In genomic region chr4:77800483-77801259, GRCh38 we compare ENCODE assay signal across 11 cellular contexts. TPM values are rescaled to one million over a fixed set of nuclear protein-coding genes. Genes with fewer than 3 reads are reported as not detected.
DNase-seq lines count a peak whose midpoint lies in the region; ATAC-seq and TF ChIP-seq lines count a peak whose summit lies in the region.
"Had no signal": no experiment of that assay in that cellular context is flagged by ENCODE, and none has a peak within 500 bp of the region (broad histone marks: within the 10 kb centered on the region; RNA-seq: fewer than 3 reads in every experiment).

No MANE protein-coding gene starts in this region.

- intact Hi-C loops in Right ventricle myocardium superior (cut with DNase I) = no loop called here
- intact Hi-C loops in aorta (cut with DNase I) = no loop called here

- peaks cover 38% of the 10 kb centered on the region for H3K4me1 Mint-ChIP-seq in memory B cell
- H3K4me1 Mint-ChIP-seq in nephron progenitor cell = peaks cover 13% of the 10 kb centered on the region

- H3K9me3 ChIP-seq in cardiac muscle cell (ENCODE audit: low read depth) (no peaks in the 10 kb centered on the region), aorta (ENCODE audit: control insufficient read depth, low read length) (no peaks in the 10 kb centered on the region)

- H3K27ac Mint-ChIP-seq in memory B cell (peak overlapping the region; percentile 43), nephron progenitor cell (no peak overlapping the region)

- H3K36me3 Mint-ChIP-seq in memory B cell = peaks cover 10% of the 10 kb centered on the region
- H3K36me3 Mint-ChIP-seq in nephron progenitor cell (ENCODE audit: low read depth) = peaks cover 8% of the 10 kb centered on the region

- ATAC-seq in Right ventricle myocardium superior (ENCODE audit: poor library complexity) = no peak
- peak; percentile 5 for ATAC-seq in memory B cell (ENCODE audit: low read depth)
- no peak for ATAC-seq in GM21576 (IDR thresholded peaks at IDR 0.05; ENCODE audit: unreplicated experiment)
- ATAC-seq in aorta (ENCODE audit: low FRiP score) = no peak
- ATAC-seq: HCT116 had no signal

- 46 to 51% methylated on average over 2 of the region's 2 CpGs for WGBS in aorta, 2 donors

- no peak overlapping the region for H3K4me3 ChIP-seq in cardiac muscle cell
- no peak overlapping the region for H3K4me3 ChIP-seq in cardiac fibroblast (replicated peaks in 1 of 2; ENCODE audit: low read depth in 2 of 2, low read length in 2 of 2)
- H3K4me3 ChIP-seq in aorta (ENCODE audit: low read length in 2 of 2) = no peak overlapping the region
- H3K4me3 ChIP-seq: PC-9 had no signal

- peak overlapping the region; percentile 24 for H3K4me3 Mint-ChIP-seq in memory B cell
- no peak overlapping the region for H3K4me3 Mint-ChIP-seq in nephron progenitor cell

- H3K27ac ChIP-seq in cardiac muscle cell (peak overlapping the region; percentile 51), aorta (ENCODE audit: low read depth in 1 of 2, low read length in 2 of 2) (peak overlapping the region in 1 of 2 donors; percentile 57)
- H3K27ac ChIP-seq: PC-9 had no signal

- DNase-seq in cardiac muscle cell (ENCODE audit: low read depth in 1 of 2, low spot score in 1 of 2) = peak in 1 of 2 donors; percentile 30
- DNase-seq in Right ventricle myocardium superior = no peak
- DNase-seq in cardiac fibroblast (ENCODE audit: low read depth in 2 of 2) = peak; percentile 42 to 54
- no peak for DNase-seq in memory B cell (ENCODE audit: low spot score in 2 of 2)
- no peak for DNase-seq in nephron progenitor cell
- no peak for DNase-seq in NK-92 (lab: John Stamatoyannopoulos, UW; ENCODE audit: unreplicated experiment)
- DNase-seq in aorta = no peak
- DNase-seq: activated CD4-positive, alpha-beta T cell treated with anti-CD3 and anti-CD28 coated beads for 48 hours; PC-9 had no signal

- H3K4me1 ChIP-seq in cardiac muscle cell (ENCODE audit: low read depth) (peaks cover 8% of the 10 kb centered on the region), aorta (ENCODE audit: control insufficient read depth in 1 of 2, insufficient read depth in 2 of 2, low read length in 2 of 2) (peaks cover 2 to 4% of the 10 kb centered on the region in 2 donors)

- H3K27me3 Mint-ChIP-seq in memory B cell (no peaks in the 10 kb centered on the region), nephron progenitor cell (ENCODE audit: low read depth, poor library complexity) (no peaks in the 10 kb centered on the region)

- no peaks in the 10 kb centered on the region for H3K27me3 ChIP-seq in cardiac muscle cell
- H3K27me3 ChIP-seq in aorta (ENCODE audit: control insufficient read depth in 1 of 2, insufficient read depth in 2 of 2, low read length in 1 of 2) = no peaks in the 10 kb centered on the region

- TF ChIP-seq CTCF in cardiac muscle cell (IDR thresholded peaks at IDR 0.05; ENCODE audit: low read depth, low read length) (no peak), cardiac fibroblast (IDR thresholded peaks at IDR 0.05; ENCODE audit: low read depth, low read length) (no peak), nephron progenitor cell (IDR thresholded peaks at IDR 0.05) (no peak)

- H3K9me3 Mint-ChIP-seq in memory B cell (peaks cover 3% of the 10 kb centered on the region), nephron progenitor cell (peaks cover 5% of the 10 kb centered on the region)

- H3K36me3 ChIP-seq in cardiac muscle cell (no peaks in the 10 kb centered on the region), aorta (ENCODE audit: control insufficient read depth in 1 of 2, insufficient read depth in 2 of 2, low read length in 1 of 2) (no peaks in the 10 kb centered on the region)

RNA-seq across cellular contexts. Expression of gene CNOT6L, which starts 18.5 kb away (rescaled TPM):
- total RNA-seq in cardiac muscle cell = 6.4 and 10.6 TPM in 2 replicates
- polyA plus RNA-seq in cardiac muscle cell = 6.5 and 7.4 TPM in 2 replicates
- 19.3 TPM for total RNA-seq in Right ventricle myocardium superior
- total RNA-seq in aorta = 10 to 100 TPM; 40.2 to 56.2 TPM
- 1 to 10 TPM; 4.6 to 9.5 TPM for polyA plus RNA-seq in aorta

Comparison
In these comparisons a context has a peak if more than half of its experiments do, and no peak if none do; other contexts are left out.
1. DNase-seq: peak in cardiac fibroblast (2 of 2); none in Right ventricle myocardium superior (single experiment), memory B cell (0 of 2), nephron progenitor cell (single experiment), NK-92 (single experiment) and aorta (0 of 2).